2 cellular contexts compared by ENCODE assay signal in the genomic region with DNA sequence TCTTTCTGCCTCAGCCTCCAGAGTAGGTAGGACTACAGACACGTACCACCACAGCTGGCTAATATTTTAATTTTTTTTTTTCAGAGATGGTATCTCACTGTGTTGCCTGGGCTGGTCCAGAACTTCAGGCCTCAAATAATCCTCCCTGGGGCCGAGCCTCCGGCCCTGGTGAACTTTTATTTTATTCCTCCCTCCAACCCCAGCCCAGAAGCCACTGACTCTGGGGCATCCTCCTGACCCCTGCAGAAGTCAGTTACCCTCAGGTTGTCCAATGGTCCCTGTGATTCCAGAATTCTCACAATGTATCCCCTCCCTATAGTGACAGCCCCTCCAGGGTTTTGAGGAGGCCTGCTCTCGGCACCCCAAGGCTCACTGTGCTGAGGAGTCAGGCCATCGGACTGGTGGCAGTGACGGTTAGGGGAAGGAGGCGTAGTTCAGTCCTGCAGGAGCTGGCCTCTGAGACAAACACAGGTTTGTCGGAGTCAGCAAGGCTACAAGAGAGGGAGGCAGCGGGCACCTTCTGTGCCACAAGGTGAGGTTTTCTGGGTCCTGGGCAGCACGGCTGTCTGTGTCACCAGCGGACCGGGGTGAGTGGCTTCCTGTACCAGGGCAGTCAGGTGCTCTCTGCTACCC.
TF ChIP-seq lines count a peak whose summit lies in the region.

No MANE protein-coding gene starts in this region.

TF ChIP-seq in GM23338, 12 proteins besides CTCF, POLR2A, EP300 and RAD21:
- no peak for TF ChIP-seq NANOG (IDR thresholded peaks at IDR 0.05; ENCODE audit: borderline replicate concordance)
- TF ChIP-seq CREB1 (CRISPR knock-in tag; IDR thresholded peaks at IDR 0.05; ENCODE audit: low read depth): no peak
- TF ChIP-seq EZH2 (IDR thresholded peaks at IDR 0.05; ENCODE audit: low read depth, unreplicated experiment): no peak
- TF ChIP-seq JUNB (IDR thresholded peaks at IDR 0.05; ENCODE audit: unreplicated experiment): no peak
- TF ChIP-seq ZNF331 (CRISPR knock-in tag; IDR thresholded peaks at IDR 0.05; ENCODE audit: low read depth): no peak
- no peak for TF ChIP-seq POLR2AphosphoS5 (IDR thresholded peaks at IDR 0.05; ENCODE audit: low read depth)
- TF ChIP-seq EZH2phosphoT487 (IDR thresholded peaks at IDR 0.05; ENCODE audit: unreplicated experiment): no peak
- no peak for TF ChIP-seq STAT1 (IDR thresholded peaks at IDR 0.05; ENCODE audit: unreplicated experiment)
- TF ChIP-seq, protein P1, sequence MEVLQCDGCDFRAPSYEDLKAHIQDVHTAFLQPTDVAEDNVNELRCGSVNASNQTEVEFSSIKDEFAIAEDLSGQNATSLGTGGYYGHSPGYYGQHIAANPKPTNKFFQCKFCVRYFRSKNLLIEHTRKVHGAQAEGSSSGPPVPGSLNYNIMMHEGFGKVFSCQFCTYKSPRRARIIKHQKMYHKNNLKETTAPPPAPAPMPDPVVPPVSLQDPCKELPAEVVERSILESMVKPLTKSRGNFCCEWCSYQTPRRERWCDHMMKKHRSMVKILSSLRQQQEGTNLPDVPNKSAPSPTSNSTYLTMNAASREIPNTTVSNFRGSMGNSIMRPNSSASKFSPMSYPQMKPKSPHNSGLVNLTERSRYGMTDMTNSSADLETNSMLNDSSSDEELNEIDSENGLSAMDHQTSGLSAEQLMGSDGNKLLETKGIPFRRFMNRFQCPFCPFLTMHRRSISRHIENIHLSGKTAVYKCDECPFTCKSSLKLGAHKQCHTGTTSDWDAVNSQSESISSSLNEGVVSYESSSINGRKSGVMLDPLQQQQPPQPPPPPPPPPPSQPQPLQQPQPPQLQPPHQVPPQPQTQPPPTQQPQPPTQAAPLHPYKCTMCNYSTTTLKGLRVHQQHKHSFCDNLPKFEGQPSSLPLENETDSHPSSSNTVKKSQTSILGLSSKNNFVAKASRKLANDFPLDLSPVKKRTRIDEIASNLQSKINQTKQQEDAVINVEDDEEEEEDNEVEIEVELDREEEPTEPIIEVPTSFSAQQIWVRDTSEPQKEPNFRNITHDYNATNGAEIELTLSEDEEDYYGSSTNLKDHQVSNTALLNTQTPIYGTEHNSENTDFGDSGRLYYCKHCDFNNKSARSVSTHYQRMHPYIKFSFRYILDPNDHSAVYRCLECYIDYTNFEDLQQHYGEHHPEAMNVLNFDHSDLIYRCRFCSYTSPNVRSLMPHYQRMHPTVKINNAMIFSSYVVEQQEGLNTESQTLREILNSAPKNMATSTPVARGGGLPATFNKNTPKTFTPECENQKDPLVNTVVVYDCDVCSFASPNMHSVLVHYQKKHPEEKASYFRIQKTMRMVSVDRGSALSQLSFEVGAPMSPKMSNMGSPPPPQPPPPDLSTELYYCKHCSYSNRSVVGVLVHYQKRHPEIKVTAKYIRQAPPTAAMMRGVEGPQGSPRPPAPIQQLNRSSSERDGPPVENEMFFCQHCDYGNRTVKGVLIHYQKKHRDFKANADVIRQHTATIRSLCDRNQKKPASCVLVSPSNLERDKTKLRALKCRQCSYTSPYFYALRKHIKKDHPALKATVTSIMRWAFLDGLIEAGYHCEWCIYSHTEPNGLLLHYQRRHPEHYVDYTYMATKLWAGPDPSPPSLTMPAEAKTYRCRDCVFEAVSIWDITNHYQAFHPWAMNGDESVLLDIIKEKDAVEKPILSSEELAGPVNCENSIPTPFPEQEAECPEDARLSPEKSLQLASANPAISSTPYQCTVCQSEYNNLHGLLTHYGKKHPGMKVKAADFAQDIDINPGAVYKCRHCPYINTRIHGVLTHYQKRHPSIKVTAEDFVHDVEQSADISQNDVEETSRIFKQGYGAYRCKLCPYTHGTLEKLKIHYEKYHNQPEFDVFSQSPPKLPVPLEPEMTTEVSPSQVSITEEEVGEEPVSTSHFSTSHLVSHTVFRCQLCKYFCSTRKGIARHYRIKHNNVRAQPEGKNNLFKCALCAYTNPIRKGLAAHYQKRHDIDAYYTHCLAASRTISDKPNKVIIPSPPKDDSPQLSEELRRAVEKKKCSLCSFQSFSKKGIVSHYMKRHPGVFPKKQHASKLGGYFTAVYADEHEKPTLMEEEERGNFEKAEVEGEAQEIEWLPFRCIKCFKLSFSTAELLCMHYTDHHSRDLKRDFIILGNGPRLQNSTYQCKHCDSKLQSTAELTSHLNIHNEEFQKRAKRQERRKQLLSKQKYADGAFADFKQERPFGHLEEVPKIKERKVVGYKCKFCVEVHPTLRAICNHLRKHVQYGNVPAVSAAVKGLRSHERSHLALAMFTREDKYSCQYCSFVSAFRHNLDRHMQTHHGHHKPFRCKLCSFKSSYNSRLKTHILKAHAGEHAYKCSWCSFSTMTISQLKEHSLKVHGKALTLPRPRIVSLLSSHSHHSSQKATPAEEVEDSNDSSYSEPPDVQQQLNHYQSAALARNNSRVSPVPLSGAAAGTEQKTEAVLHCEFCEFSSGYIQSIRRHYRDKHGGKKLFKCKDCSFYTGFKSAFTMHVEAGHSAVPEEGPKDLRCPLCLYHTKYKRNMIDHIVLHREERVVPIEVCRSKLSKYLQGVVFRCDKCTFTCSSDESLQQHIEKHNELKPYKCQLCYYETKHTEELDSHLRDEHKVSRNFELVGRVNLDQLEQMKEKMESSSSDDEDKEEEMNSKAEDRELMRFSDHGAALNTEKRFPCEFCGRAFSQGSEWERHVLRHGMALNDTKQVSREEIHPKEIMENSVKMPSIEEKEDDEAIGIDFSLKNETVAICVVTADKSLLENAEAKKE (CRISPR knock-in tag; IDR thresholded peaks at IDR 0.05): no peak
- no peak for TF ChIP-seq ZNF114 (CRISPR knock-in tag; IDR thresholded peaks at IDR 0.05)
- no peak for TF ChIP-seq ETS1 (IDR thresholded peaks at IDR 0.05)

TF ChIP-seq in SK-N-SH, 30 proteins besides CTCF, POLR2A, EP300 and RAD21:
- TF ChIP-seq TEAD4 (IDR thresholded peaks at IDR 0.05; ENCODE audit: borderline replicate concordance, insufficient read depth): no peak
- TF ChIP-seq FOXM1 (IDR thresholded peaks at IDR 0.05; ENCODE audit: low read depth): no peak
- no peak for TF ChIP-seq EZH2phosphoT487 (IDR thresholded peaks at IDR 0.05; ENCODE audit: borderline replicate concordance, low read depth)
- TF ChIP-seq SMC3 (IDR thresholded peaks at IDR 0.05; ENCODE audit: low read depth, low read length): no peak
- TF ChIP-seq TCF12 (IDR thresholded peaks at IDR 0.05): no peak
- no peak for TF ChIP-seq FOXJ3 (CRISPR knock-in tag; IDR thresholded peaks at IDR 0.05)
- TF ChIP-seq MXI1 (IDR thresholded peaks at IDR 0.05; ENCODE audit: low read depth, low read length): no peak
- TF ChIP-seq NRF1 (IDR thresholded peaks at IDR 0.05; ENCODE audit: low read depth, low read length): no peak
- TF ChIP-seq TAF1 (IDR thresholded peaks at IDR 0.05; ENCODE audit: borderline replicate concordance, low read depth, low read length): no peak
- TF ChIP-seq, protein P2, sequence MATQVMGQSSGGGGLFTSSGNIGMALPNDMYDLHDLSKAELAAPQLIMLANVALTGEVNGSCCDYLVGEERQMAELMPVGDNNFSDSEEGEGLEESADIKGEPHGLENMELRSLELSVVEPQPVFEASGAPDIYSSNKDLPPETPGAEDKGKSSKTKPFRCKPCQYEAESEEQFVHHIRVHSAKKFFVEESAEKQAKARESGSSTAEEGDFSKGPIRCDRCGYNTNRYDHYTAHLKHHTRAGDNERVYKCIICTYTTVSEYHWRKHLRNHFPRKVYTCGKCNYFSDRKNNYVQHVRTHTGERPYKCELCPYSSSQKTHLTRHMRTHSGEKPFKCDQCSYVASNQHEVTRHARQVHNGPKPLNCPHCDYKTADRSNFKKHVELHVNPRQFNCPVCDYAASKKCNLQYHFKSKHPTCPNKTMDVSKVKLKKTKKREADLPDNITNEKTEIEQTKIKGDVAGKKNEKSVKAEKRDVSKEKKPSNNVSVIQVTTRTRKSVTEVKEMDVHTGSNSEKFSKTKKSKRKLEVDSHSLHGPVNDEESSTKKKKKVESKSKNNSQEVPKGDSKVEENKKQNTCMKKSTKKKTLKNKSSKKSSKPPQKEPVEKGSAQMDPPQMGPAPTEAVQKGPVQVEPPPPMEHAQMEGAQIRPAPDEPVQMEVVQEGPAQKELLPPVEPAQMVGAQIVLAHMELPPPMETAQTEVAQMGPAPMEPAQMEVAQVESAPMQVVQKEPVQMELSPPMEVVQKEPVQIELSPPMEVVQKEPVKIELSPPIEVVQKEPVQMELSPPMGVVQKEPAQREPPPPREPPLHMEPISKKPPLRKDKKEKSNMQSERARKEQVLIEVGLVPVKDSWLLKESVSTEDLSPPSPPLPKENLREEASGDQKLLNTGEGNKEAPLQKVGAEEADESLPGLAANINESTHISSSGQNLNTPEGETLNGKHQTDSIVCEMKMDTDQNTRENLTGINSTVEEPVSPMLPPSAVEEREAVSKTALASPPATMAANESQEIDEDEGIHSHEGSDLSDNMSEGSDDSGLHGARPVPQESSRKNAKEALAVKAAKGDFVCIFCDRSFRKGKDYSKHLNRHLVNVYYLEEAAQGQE (IDR thresholded peaks at IDR 0.05; ENCODE audit: low read depth, low read length): no peak
- no peak for TF ChIP-seq RXRA (IDR thresholded peaks at IDR 0.05; ENCODE audit: borderline replicate concordance, low read depth)
- TF ChIP-seq POLR2AphosphoS5 (IDR thresholded peaks at IDR 0.05; ENCODE audit: low read depth, low read length): no peak
- TF ChIP-seq USF1 (IDR thresholded peaks at IDR 0.05; ENCODE audit: borderline replicate concordance, low read depth): no peak
- no peak for TF ChIP-seq SIN3A (IDR thresholded peaks at IDR 0.05; ENCODE audit: borderline replicate concordance, low read depth, low read length)
- no peak for TF ChIP-seq GATA2 (CRISPR knock-in tag; IDR thresholded peaks at IDR 0.05)
- TF ChIP-seq, protein P3, sequence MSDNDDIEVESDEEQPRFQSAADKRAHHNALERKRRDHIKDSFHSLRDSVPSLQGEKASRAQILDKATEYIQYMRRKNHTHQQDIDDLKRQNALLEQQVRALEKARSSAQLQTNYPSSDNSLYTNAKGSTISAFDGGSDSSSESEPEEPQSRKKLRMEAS (IDR thresholded peaks at IDR 0.05; ENCODE audit: low read depth): no peak
- TF ChIP-seq ELF1 (IDR thresholded peaks at IDR 0.05): no peak
- TF ChIP-seq PBX3 (IDR thresholded peaks at IDR 0.05): no peak
TF ChIP-seq in SK-N-SH: peak in this region for 0.
